Comparison of ENCODE assay signal across 19 cellular contexts in the genomic region with DNA sequence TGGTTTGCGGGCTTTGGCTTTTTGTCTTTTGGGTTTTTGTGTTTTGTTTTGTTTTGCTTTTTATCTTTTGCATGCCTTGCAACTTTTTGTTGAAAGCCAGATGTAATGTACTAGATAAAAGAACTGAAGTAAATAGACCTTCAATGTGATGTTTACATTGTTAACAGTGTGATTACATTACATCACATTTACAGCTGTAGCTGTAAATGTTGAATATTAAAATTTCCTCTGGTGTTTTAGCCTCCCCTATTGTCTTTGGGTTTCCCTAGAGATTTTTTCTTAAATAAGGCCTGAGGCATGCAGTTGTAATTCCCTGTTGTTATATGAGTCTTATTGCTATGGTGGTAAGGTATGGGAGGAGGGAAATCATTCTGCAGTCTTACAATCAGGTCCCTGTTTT.
DNase-seq lines count a peak whose midpoint lies in the region; ATAC-seq and TF ChIP-seq lines count a peak whose summit lies in the region.
"Had no signal": no experiment of that assay in that cellular context is flagged by ENCODE, and none has a peak within 500 bp of the region (broad histone marks: within the 10 kb centered on the region; RNA-seq: fewer than 3 reads in every experiment).

No MANE protein-coding gene starts in this region.

- H3F3A ChIP-seq in GM23338 (replicated peaks; ENCODE audit: low read depth), result no peaks in the 10 kb centered on the region
- H3F3A ChIP-seq in smooth muscle cell (ENCODE audit: low read depth), result no peaks in the 10 kb centered on the region

- H3K4me1 ChIP-seq in GM23338 (ENCODE audit: insufficient read depth) (no peaks in the 10 kb centered on the region), mucosa of descending colon (ENCODE audit: low read depth) (no peaks in the 10 kb centered on the region), heart left ventricle (no peaks in the 10 kb centered on the region), smooth muscle cell (ENCODE audit: low read depth) (no peaks in the 10 kb centered on the region)
- H3K4me1 ChIP-seq: A549; BLaER1 treated with 17β-estradiol and CSF1 and Interleukin-3, amounts not matched to agents 10 nM and 100 nM; Caco-2 had no signal

- no peaks in the 10 kb centered on the region for H3K9me3 ChIP-seq in mucosa of descending colon
- no peaks in the 10 kb centered on the region for H3K9me3 ChIP-seq in heart left ventricle
- no peaks in the 10 kb centered on the region for H3K9me3 ChIP-seq in smooth muscle cell (replicated peaks; ENCODE audit: low read depth)
- H3K9me3 ChIP-seq: A549; BLaER1 treated with 17β-estradiol and CSF1 and Interleukin-3, amounts not matched to agents 10 nM and 100 nM; Caco-2 had no signal

- H3K27ac ChIP-seq in GM23338 (ENCODE audit: low read depth), result no peak overlapping the region
- no peak overlapping the region for H3K27ac ChIP-seq in heart left ventricle
- no peak overlapping the region for H3K27ac ChIP-seq in smooth muscle cell (ENCODE audit: low read depth)
- H3K27ac ChIP-seq in substantia nigra (ENCODE audit: low read depth, low read length, poor library complexity, severe bottlenecking), result no peak overlapping the region
- H3K27ac ChIP-seq: 22Rv1; A549; BLaER1 treated with 17β-estradiol and CSF1 and Interleukin-3, amounts not matched to agents 10 nM and 100 nM; C4-2B had no signal

- 85 to 94% (median 91%) methylated on average over 1 of the region's 1 CpG for WGBS in heart left ventricle, 4 donors
- WGBS in smooth muscle cell (ENCODE audit: low lambda C conversion rate), result 80% methylated on average over 1 of the region's 1 CpG

- no peaks in the 10 kb centered on the region; the same call in 2 of the 3 replicates for H3K4me1 Mint-ChIP-seq in GM23338
- H3K4me1 Mint-ChIP-seq: B cell had no signal

- no peak for ATAC-seq in GM23338
- peak; percentile 69 for ATAC-seq in mucosa of descending colon
- ATAC-seq in heart left ventricle, result no peak
- ATAC-seq: A549; CD8-positive, alpha-beta T cell had no signal

- H3K4me3 ChIP-seq in GM23338 (no peak overlapping the region), fibroblast of villous mesenchyme (ENCODE audit: low read depth, low read length) (no peak overlapping the region), mucosa of descending colon (no peak overlapping the region), heart left ventricle (no peak overlapping the region), smooth muscle cell (no peak overlapping the region)
- H3K4me3 ChIP-seq: A549; BLaER1 treated with 17β-estradiol and CSF1 and Interleukin-3, amounts not matched to agents 10 nM and 100 nM had no signal

- no peak overlapping the region for H3K27ac Mint-ChIP-seq in GM23338
- H3K27ac Mint-ChIP-seq: B cell; CD4-positive, alpha-beta T cell; CD8-positive, alpha-beta T cell had no signal

- no peak overlapping the region for H3K4me3 Mint-ChIP-seq in GM23338
- H3K4me3 Mint-ChIP-seq: B cell; CD4-positive, alpha-beta T cell; CD8-positive, alpha-beta T cell had no signal

- H3K9me2 ChIP-seq in GM23338 (ENCODE audit: insufficient read depth), result peaks cover 5% of the 10 kb centered on the region

- H3K79me2 ChIP-seq in GM23338 (replicated peaks; ENCODE audit: insufficient read depth) (no peaks in the 10 kb centered on the region), smooth muscle cell (ENCODE audit: low read depth) (no peaks in the 10 kb centered on the region)

- H3K9ac ChIP-seq in smooth muscle cell (ENCODE audit: low read depth), result no peak overlapping the region
- H3K9ac ChIP-seq: BLaER1 treated with 17β-estradiol and CSF1 and Interleukin-3, amounts not matched to agents 10 nM and 100 nM had no signal

- intact Hi-C loops in mucosa of descending colon (cut with DNase I, micrococcal nuclease) (no loop called here), heart left ventricle (cut with DNase I) (no loop called here)

- TF ChIP-seq CTCF in GM23338 (conservative IDR thresholded peaks at IDR 0.05; ENCODE audit: low read depth in 2 of 2) (no peak), fibroblast of villous mesenchyme (IDR thresholded peaks at IDR 0.05; ENCODE audit: insufficient read depth, low read depth, low read length) (no peak), mucosa of descending colon (IDR thresholded peaks at IDR 0.05) (no peak), heart left ventricle (IDR thresholded peaks at IDR 0.05) (no peak), smooth muscle cell (IDR thresholded peaks at IDR 0.05; ENCODE audit: borderline replicate concordance, insufficient read depth, poor library complexity, severe bottlenecking) (no peak)

- H3K9me3 Mint-ChIP-seq in GM23338, result no peaks in the 10 kb centered on the region

- H3K27me3 Mint-ChIP-seq in GM23338 (ENCODE audit: insufficient read depth, low read depth, poor library complexity), result peaks cover 3% of the 10 kb centered on the region

- no peak for DNase-seq in GM23338 (ENCODE audit: low spot score)
- peak; percentile 31 for DNase-seq in NCI-H69 (lab: John Stamatoyannopoulos, UW)
- peak; percentile 31 for DNase-seq in fibroblast of villous mesenchyme (ENCODE audit: low read depth)
- no peak for DNase-seq in mucosa of descending colon
- DNase-seq in heart left ventricle, result no peak
- no peak for DNase-seq in smooth muscle cell (lab: John Stamatoyannopoulos, UW; ENCODE audit: unreplicated experiment)
- DNase-seq in substantia nigra (lab: John Stamatoyannopoulos, UW), result no peak
- DNase-seq: AML-193; Caco-2; Calu3; CD4-positive, alpha-beta T cell; CD8-positive, alpha-beta T cell; DMS79 treated with DMSO at 0.1 percent for 48 hours; GF-D8 had no signal

- TF ChIP-seq POLR2A in heart left ventricle (IDR thresholded peaks at IDR 0.05), result no peak

- H3K27me3 ChIP-seq in GM23338 (ENCODE audit: insufficient read depth) (no peaks in the 10 kb centered on the region), heart left ventricle (no peaks in the 10 kb centered on the region), smooth muscle cell (ENCODE audit: low read depth) (no peaks in the 10 kb centered on the region)
- H3K27me3 ChIP-seq: BLaER1 treated with 17β-estradiol and CSF1 and Interleukin-3, amounts not matched to agents 10 nM and 100 nM had no signal

- H3K36me3 ChIP-seq in GM23338 (ENCODE audit: insufficient read depth) (no peaks in the 10 kb centered on the region), mucosa of descending colon (ENCODE audit: low read depth) (no peaks in the 10 kb centered on the region), heart left ventricle (no peaks in the 10 kb centered on the region), smooth muscle cell (ENCODE audit: low read depth) (no peaks in the 10 kb centered on the region)
- H3K36me3 ChIP-seq: BLaER1 treated with 17β-estradiol and CSF1 and Interleukin-3, amounts not matched to agents 10 nM and 100 nM had no signal

- H3K36me3 Mint-ChIP-seq in GM23338 (ENCODE audit: low read depth), result no peaks in the 10 kb centered on the region
- H3K36me3 Mint-ChIP-seq: CD8-positive, alpha-beta T cell had no signal

- no peaks in the 10 kb centered on the region for H4K20me1 ChIP-seq in GM23338 (replicated peaks; ENCODE audit: insufficient read depth)
- H4K20me1 ChIP-seq in smooth muscle cell (ENCODE audit: low read depth), result no peaks in the 10 kb centered on the region
- H4K20me1 ChIP-seq: BLaER1 treated with 17β-estradiol and CSF1 and Interleukin-3, amounts not matched to agents 10 nM and 100 nM had no signal

- H3K4me2 ChIP-seq in GM23338 (no peak overlapping the region), smooth muscle cell (no peak overlapping the region)
- H3K4me2 ChIP-seq: A549; BLaER1 treated with 17β-estradiol and CSF1 and Interleukin-3, amounts not matched to agents 10 nM and 100 nM had no signal

- H2AFZ ChIP-seq in GM23338 (peak overlapping the region; percentile 11; the same call in 1 of the 2 replicates), smooth muscle cell (ENCODE audit: low read depth) (no peak overlapping the region)

TF ChIP-seq in GM23338, 12 proteins besides CTCF, POLR2A, EP300 and RAD21 (continues in another document):
- TF ChIP-seq, protein P1, sequence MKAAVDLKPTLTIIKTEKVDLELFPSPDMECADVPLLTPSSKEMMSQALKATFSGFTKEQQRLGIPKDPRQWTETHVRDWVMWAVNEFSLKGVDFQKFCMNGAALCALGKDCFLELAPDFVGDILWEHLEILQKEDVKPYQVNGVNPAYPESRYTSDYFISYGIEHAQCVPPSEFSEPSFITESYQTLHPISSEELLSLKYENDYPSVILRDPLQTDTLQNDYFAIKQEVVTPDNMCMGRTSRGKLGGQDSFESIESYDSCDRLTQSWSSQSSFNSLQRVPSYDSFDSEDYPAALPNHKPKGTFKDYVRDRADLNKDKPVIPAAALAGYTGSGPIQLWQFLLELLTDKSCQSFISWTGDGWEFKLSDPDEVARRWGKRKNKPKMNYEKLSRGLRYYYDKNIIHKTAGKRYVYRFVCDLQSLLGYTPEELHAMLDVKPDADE (IDR thresholded peaks at IDR 0.05), result no peak
- TF ChIP-seq EZH2 (IDR thresholded peaks at IDR 0.05; ENCODE audit: low read depth, unreplicated experiment) (no peak), ZNF331 (CRISPR knock-in tag; IDR thresholded peaks at IDR 0.05; ENCODE audit: low read depth) (no peak)

Comparison
In these comparisons a context has a peak if more than half of its experiments do, and no peak if none do; other contexts are left out.
1. DNase-seq: peak in NCI-H69 (single experiment) and fibroblast of villous mesenchyme (single experiment); none in GM23338 (single experiment), mucosa of descending colon (0 of 3), heart left ventricle (0 of 5), smooth muscle cell (single experiment) and substantia nigra (0 of 49).